11 cellular contexts compared by ENCODE assay signal in genomic region chr3:113151475-113152031, GRCh38. TPM values are rescaled to one million over a fixed set of nuclear protein-coding genes. Genes with fewer than 3 reads are reported as not detected.
A peak's percentile ranks its signal among the peaks of the same experiment; 100 is the strongest.
DNase-seq lines count a peak whose midpoint lies in the region; ATAC-seq and TF ChIP-seq lines count a peak whose summit lies in the region.
"Had no signal": no experiment of that assay in that cellular context is flagged by ENCODE, and none has a peak within 500 bp of the region (broad histone marks: within the 10 kb centered on the region; RNA-seq: fewer than 3 reads in every experiment).

No MANE protein-coding gene starts in this region.

- H3K36me3 ChIP-seq in cardiac muscle cell, result no peaks in the 10 kb centered on the region

- H3K27me3 ChIP-seq in cardiac muscle cell, result no peaks in the 10 kb centered on the region

- no peak for ATAC-seq in GM19035 (IDR thresholded peaks at IDR 0.05; ENCODE audit: unreplicated experiment)
- no peak for ATAC-seq in GM18519 (IDR thresholded peaks at IDR 0.05; ENCODE audit: low FRiP score, unreplicated experiment)
- ATAC-seq: stimulated activated effector memory CD8-positive, alpha-beta T cell treated with anti-CD3 and anti-CD28 coated beads, Interleukin-12 subunit alpha, Interleukin-12 subunit beta, amount 100 ng/mL, for 72 hours had no signal

- H3K9me3 ChIP-seq in cardiac muscle cell (ENCODE audit: low read depth), result no peaks in the 10 kb centered on the region

- intact Hi-C loops in head of caudate nucleus (cut with DNase I), result no loop called here

- H3K27ac ChIP-seq in cardiac muscle cell, result peak overlapping the region; percentile 67

- no peak overlapping the region for H3K4me3 ChIP-seq in cardiac muscle cell

- peaks cover 8% of the 10 kb centered on the region for H3K4me1 ChIP-seq in cardiac muscle cell (ENCODE audit: low read depth)

- no peak for TF ChIP-seq CTCF in cardiac muscle cell (IDR thresholded peaks at IDR 0.05; ENCODE audit: low read depth, low read length)

- DNase-seq in ELF-1 (ENCODE audit: low read depth, low spot score), result peak; percentile 56
- peak; percentile 55 for DNase-seq in NCI-H510A (lab: John Stamatoyannopoulos, UW)
- peak in 1 of 2 donors; percentile 58 for DNase-seq in cardiac muscle cell (ENCODE audit: low read depth in 1 of 2, low spot score in 1 of 2)
- DNase-seq in retina, result peak; percentile 34
- no peak for DNase-seq in DMS 273 (lab: John Stamatoyannopoulos, UW; ENCODE audit: unreplicated experiment)
- DNase-seq in head of caudate nucleus, result no peak
- DNase-seq: CD4-positive, CD25-positive, alpha-beta regulatory T cell; SIG-M5 had no signal

RNA-seq across cellular contexts. Expression of gene BOC, which starts 59.8 kb away (rescaled TPM):
- 14.1 and 18.1 TPM in 2 replicates for total RNA-seq in cardiac muscle cell
- polyA plus RNA-seq in cardiac muscle cell, result 9.5 and 14.3 TPM in 2 replicates
- total RNA-seq: CD4-positive, CD25-positive, alpha-beta regulatory T cell had no signal
- polyA plus RNA-seq: CD4-positive, CD25-positive, alpha-beta regulatory T cell had no signal

Comparison
In these comparisons a context has a peak if more than half of its experiments do, and no peak if none do; other contexts are left out.
1. DNase-seq: peak in ELF-1 (single experiment), NCI-H510A (single experiment) and retina (single experiment); none in DMS 273 (single experiment) and head of caudate nucleus (0 of 42).